Comparison of ENCODE assay signal across 2 cellular contexts in the genomic region with DNA sequence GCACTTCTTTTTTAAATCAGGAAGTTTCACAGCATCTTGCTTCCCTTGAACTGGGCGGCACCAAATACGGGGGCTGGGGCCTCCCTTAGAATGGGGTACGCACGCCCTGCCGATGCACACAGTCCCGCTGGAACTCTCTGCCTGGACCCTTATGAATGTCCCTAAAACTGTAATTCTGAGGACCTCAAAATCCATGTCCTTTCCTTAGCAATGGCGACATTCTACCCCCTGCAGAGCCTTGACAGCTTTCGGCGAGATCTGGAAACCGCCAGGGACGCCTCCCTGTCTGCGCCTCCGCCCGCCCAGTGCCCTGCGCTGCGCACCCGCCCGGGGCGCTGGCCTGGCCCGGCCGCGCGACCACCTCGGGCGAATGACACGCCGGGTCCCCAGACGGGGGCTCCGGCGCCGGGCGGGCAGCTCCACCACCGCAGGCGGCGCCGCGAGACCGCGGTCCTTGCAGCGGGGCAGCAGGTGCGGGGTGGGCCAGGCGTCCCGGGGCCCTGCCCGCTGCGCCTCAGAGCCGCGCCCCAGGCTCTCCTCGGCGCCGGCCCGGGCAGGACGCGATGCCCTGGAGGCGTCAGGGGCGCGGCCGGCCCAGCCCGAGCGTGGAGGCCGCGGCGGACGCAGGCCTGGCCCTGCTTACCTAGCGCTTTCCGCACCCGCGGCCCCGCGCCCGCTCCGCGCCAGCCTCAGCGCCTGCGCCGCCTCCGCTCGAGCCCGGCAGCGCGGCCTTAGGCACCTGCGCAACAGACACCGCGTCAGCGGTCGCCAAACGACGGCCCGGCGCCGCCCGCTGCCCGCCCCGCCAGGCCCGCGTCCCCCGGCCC.
TF ChIP-seq lines count a peak whose summit lies in the region.

No MANE protein-coding gene starts in this region.

TF ChIP-seq in IMR-90, 13 proteins besides CTCF, POLR2A, EP300 and RAD21:
- TF ChIP-seq, protein P1, sequence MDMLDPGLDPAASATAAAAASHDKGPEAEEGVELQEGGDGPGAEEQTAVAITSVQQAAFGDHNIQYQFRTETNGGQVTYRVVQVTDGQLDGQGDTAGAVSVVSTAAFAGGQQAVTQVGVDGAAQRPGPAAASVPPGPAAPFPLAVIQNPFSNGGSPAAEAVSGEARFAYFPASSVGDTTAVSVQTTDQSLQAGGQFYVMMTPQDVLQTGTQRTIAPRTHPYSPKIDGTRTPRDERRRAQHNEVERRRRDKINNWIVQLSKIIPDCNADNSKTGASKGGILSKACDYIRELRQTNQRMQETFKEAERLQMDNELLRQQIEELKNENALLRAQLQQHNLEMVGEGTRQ (IDR thresholded peaks at IDR 0.05; ENCODE audit: low read depth, low read length) = no peak
- TF ChIP-seq MXI1 (IDR thresholded peaks at IDR 0.05; ENCODE audit: borderline replicate concordance, low read depth, low read length) (0 out of 2 replicates have a peak, but pooled peaks have one; percentile 56), RCOR1 (IDR thresholded peaks at IDR 0.05; ENCODE audit: insufficient replicate concordance, low read length) (peak; percentile 12), CHD1 (IDR thresholded peaks at IDR 0.05; ENCODE audit: low read depth, low read length) (no peak)
- TF ChIP-seq, protein P2, sequence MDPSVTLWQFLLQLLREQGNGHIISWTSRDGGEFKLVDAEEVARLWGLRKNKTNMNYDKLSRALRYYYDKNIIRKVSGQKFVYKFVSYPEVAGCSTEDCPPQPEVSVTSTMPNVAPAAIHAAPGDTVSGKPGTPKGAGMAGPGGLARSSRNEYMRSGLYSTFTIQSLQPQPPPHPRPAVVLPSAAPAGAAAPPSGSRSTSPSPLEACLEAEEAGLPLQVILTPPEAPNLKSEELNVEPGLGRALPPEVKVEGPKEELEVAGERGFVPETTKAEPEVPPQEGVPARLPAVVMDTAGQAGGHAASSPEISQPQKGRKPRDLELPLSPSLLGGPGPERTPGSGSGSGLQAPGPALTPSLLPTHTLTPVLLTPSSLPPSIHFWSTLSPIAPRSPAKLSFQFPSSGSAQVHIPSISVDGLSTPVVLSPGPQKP (IDR thresholded peaks at IDR 0.05; ENCODE audit: borderline replicate concordance, low read depth, low read length) = no peak

TF ChIP-seq in WTC11, 78 proteins besides CTCF, POLR2A, EP300 and RAD21:
- TF ChIP-seq, protein P3, sequence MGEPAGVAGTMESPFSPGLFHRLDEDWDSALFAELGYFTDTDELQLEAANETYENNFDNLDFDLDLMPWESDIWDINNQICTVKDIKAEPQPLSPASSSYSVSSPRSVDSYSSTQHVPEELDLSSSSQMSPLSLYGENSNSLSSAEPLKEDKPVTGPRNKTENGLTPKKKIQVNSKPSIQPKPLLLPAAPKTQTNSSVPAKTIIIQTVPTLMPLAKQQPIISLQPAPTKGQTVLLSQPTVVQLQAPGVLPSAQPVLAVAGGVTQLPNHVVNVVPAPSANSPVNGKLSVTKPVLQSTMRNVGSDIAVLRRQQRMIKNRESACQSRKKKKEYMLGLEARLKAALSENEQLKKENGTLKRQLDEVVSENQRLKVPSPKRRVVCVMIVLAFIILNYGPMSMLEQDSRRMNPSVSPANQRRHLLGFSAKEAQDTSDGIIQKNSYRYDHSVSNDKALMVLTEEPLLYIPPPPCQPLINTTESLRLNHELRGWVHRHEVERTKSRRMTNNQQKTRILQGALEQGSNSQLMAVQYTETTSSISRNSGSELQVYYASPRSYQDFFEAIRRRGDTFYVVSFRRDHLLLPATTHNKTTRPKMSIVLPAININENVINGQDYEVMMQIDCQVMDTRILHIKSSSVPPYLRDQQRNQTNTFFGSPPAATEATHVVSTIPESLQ (CRISPR knock-in tag; IDR thresholded peaks at IDR 0.05) = no peak
- 0 out of 2 replicates have a peak, but pooled peaks have one; percentile 3 for TF ChIP-seq KAT7 (CRISPR knock-in tag; IDR thresholded peaks at IDR 0.05; ENCODE audit: borderline replicate concordance)
